9 cellular contexts compared by ENCODE assay signal in genomic region chr15:45429974-45430792, GRCh38. TPM values are rescaled to one million over a fixed set of nuclear protein-coding genes. Genes with fewer than 3 reads are reported as not detected.
DNase-seq lines count a peak whose midpoint lies in the region; ATAC-seq and TF ChIP-seq lines count a peak whose summit lies in the region.
"Had no signal": no experiment of that assay in that cellular context is flagged by ENCODE, and none has a peak within 500 bp of the region (broad histone marks: within the 10 kb centered on the region; RNA-seq: fewer than 3 reads in every experiment).

No MANE protein-coding gene starts in this region.

- intact Hi-C loops in sigmoid colon (cut with DNase I) = loop anchor here (1.0 kb wide), 1 partner anchor 26 kb away; no protein-coding TSS in a partner anchor

- no peaks in the 10 kb centered on the region for H3K4me1 ChIP-seq in hepatocyte (ENCODE audit: insufficient read depth)
- H3K4me1 ChIP-seq in sigmoid colon = peaks cover 0 to 10% (median 4%) of the 10 kb centered on the region in 4 donors

- TF ChIP-seq EP300 in sigmoid colon (IDR thresholded peaks at IDR 0.05) = no peak

- H3K27me3 ChIP-seq in hepatocyte = no peaks in the 10 kb centered on the region
- no peaks in the 10 kb centered on the region for H3K27me3 ChIP-seq in sigmoid colon
- H3K27me3 ChIP-seq: BLaER1 treated with 17β-estradiol and CSF1 and Interleukin-3, amounts not matched to agents 10 nM and 100 nM had no signal

- DNase-seq in NCI-H2081 (lab: John Stamatoyannopoulos, UW) (peak; percentile 18 to 26), NCI-H2081 treated with DMSO at 0.1 percent for 48 hours (lab: John Stamatoyannopoulos, UW) (no peak), T-cell (peak; percentile 48 to 88 (median 79)), amygdala (lab: John Stamatoyannopoulos, UW) (peak in 31 of 56 donors; percentile 2 to 72 (median 22)), hepatocyte (ENCODE audit: low spot score) (peak; percentile 86), sigmoid colon (peak; percentile 81), NCI-H1092 (lab: John Stamatoyannopoulos, UW) (no peak)

- POLR2A ChIA-PET in T-cell (lab: Charles Lee) = no interaction called here

- H3K9me3 ChIP-seq in hepatocyte (ENCODE audit: low read depth) (no peaks in the 10 kb centered on the region), sigmoid colon (no peaks in the 10 kb centered on the region)

- peak in 1 of 2 donors; percentile 79 for TF ChIP-seq POLR2A in sigmoid colon (IDR thresholded peaks at IDR 0.05)

- peak; percentile 100 for TF ChIP-seq CTCF in hepatocyte (IDR thresholded peaks at IDR 0.05; ENCODE audit: poor library complexity)
- TF ChIP-seq CTCF in sigmoid colon (IDR thresholded peaks at IDR 0.05) = peak; percentile 85 to 99 (median 94)

- H3K79me2 ChIP-seq in hepatocyte = no peaks in the 10 kb centered on the region

- peak overlapping the region; percentile 81 for H3K4me2 ChIP-seq in hepatocyte
- H3K4me2 ChIP-seq: BLaER1 treated with 17β-estradiol and CSF1 and Interleukin-3, amounts not matched to agents 10 nM and 100 nM had no signal

- H3K27me3 Mint-ChIP-seq in T-cell = peaks cover 3 to 8% of the 10 kb centered on the region in 2 donors

- H3K27ac ChIP-seq in hepatocyte (no peak overlapping the region), sigmoid colon (no peak overlapping the region)
- H3K27ac ChIP-seq: BLaER1 treated with 17β-estradiol and CSF1 and Interleukin-3, amounts not matched to agents 10 nM and 100 nM had no signal

- H3K9me2 ChIP-seq in hepatocyte (replicated peaks; ENCODE audit: insufficient read depth) = no peaks in the 10 kb centered on the region

- peak overlapping the region; percentile 13 to 56 (median 49) for H3K4me3 Mint-ChIP-seq in T-cell

- H2AFZ ChIP-seq in hepatocyte = peak overlapping the region; percentile 69

- CTCF ChIA-PET in T-cell (lab: Charles Lee) = interaction anchor here (0.6 to 2.7 kb wide), 37 partner anchors 9 to 232 kb away, joined by 3 to 27 read pairs (median 4); a partner anchor contains a TSS

- H3K27ac Mint-ChIP-seq in T-cell = no peak overlapping the region

- H3K36me3 ChIP-seq in hepatocyte (replicated peaks; ENCODE audit: insufficient read depth, low read depth) (no peaks in the 10 kb centered on the region), sigmoid colon (no peaks in the 10 kb centered on the region)

- no peaks in the 10 kb centered on the region for H3K9me3 Mint-ChIP-seq in T-cell

- H3K36me3 Mint-ChIP-seq in T-cell = no peaks in the 10 kb centered on the region

- ATAC-seq in HG03442 (IDR thresholded peaks at IDR 0.05; ENCODE audit: unreplicated experiment) = peak; percentile 69
- ATAC-seq in T-cell (replicated peaks in 1 of 4) = peak; percentile 93 to 96 (median 94)

- H3K4me3 ChIP-seq in hepatocyte (peak overlapping the region; percentile 60), sigmoid colon (peak overlapping the region; percentile 16 to 50 (median 34))
- H3K4me3 ChIP-seq: BLaER1 treated with 17β-estradiol and CSF1 and Interleukin-3, amounts not matched to agents 10 nM and 100 nM had no signal

- H4K20me1 ChIP-seq in hepatocyte (ENCODE audit: insufficient read depth, poor library complexity, severe bottlenecking) = no peaks in the 10 kb centered on the region
- H4K20me1 ChIP-seq: BLaER1 treated with 17β-estradiol and CSF1 and Interleukin-3, amounts not matched to agents 10 nM and 100 nM had no signal

- peaks cover 0 to 5% (median 2%) of the 10 kb centered on the region in 3 donors for H3K4me1 Mint-ChIP-seq in T-cell

- 13% methylated on average over 70 of the region's 73 CpGs for WGBS in hepatocyte (ENCODE audit: low lambda C conversion rate, missing lambda C conversion rate)
- WGBS in sigmoid colon, 2 donors = 6 to 11% methylated on average over 73 of the region's 73 CpGs

RNA-seq across cellular contexts. Expression of gene GATM, which starts 51.8 kb away (rescaled TPM):
- total RNA-seq in T-cell = 1 to 10 TPM in 3 of 5 donors, under 1 TPM in 2; 0.49 to 5.5 (median 2.0) TPM
- total RNA-seq in hepatocyte = 231 and 268 TPM in 2 replicates
- 64.3 and 87.6 TPM in 2 replicates for polyA plus RNA-seq in hepatocyte
- 10 to 100 TPM; 38.4 to 51.4 (median 42.0) TPM for total RNA-seq in sigmoid colon
- polyA plus RNA-seq in sigmoid colon = 10 to 100 TPM; 10.2 to 12.0 (median 10.3) TPM

Comparison
In these comparisons a context has a peak if more than half of its experiments do, and no peak if none do; other contexts are left out.
1. DNase-seq: peak in NCI-H2081 (2 of 2), T-cell (34 of 34), amygdala (31 of 56), hepatocyte (single experiment) and sigmoid colon (single experiment); none in NCI-H2081 treated with DMSO at 0.1 percent for 48 hours (single experiment) and NCI-H1092 (single experiment).
2. RNA of gene GATM, which starts 51.8 kb away (total RNA-seq): 231 to 268 TPM in hepatocyte and 38.4 to 51.4 TPM in sigmoid colon; 0.49 to 5.5 TPM in T-cell; every median in the first group is over 4 times any median in the second.